ENCODE assay signal across 25 cellular contexts in the genomic region with DNA sequence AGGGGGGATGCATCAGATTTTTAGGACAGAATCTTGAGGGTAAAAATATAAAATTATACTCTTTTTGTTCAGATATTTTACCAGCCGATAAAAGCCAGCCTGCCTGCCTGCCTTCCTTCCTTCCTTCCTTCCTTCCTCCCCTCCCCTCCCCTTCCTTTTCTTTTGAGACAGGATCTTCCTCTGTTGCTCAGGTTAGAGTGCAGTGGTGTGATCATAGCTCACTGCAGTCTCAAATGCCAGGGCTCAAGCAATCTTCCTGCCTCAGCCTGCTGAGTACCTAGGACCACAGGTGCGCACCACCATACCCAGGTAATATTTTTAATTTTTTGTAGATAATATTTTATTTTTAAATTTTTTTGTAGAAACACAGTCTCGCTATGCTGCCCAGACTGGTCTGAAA.
"Had no signal": no experiment of that assay in that cellular context is flagged by ENCODE, and none has a peak within 500 bp of the region (broad histone marks: within the 10 kb centered on the region; RNA-seq: fewer than 3 reads in every experiment).

No MANE protein-coding gene starts in this region.

- H3K27me3 ChIP-seq: stomach, suprapubic skin, testis, thyroid gland, tibial artery, tibial nerve, transverse colon, upper lobe of left lung, upper lobe of right lung, vagina had no signal

- H3K9me3 ChIP-seq: stomach, suprapubic skin, testis, thoracic aorta, thyroid gland, tibial artery, tibial nerve, transverse colon, upper lobe of left lung, upper lobe of right lung, vagina had no signal

- H3K36me3 ChIP-seq: stomach, suprapubic skin, thoracic aorta, thyroid gland, tibial artery, transverse colon, upper lobe of left lung, upper lobe of right lung, vagina had no signal

- DNase-seq: stimulated activated CD4-positive, alpha-beta T cell treated with anti-CD3 and anti-CD28 coated beads, Interleukin-2, amount 100 ng/mL, for 24 hours; stimulated activated CD4-positive, alpha-beta T cell treated with anti-CD3 and anti-CD28 coated beads, Interleukin-2, amount 100 ng/mL, for 48 hours; stimulated activated CD4-positive, alpha-beta T cell treated with anti-CD3 and anti-CD28 coated beads, Interleukin-4, amount 100 ng/mL, for 1 hour; stimulated activated CD4-positive, alpha-beta T cell treated with anti-CD3 and anti-CD28 coated beads, Interleukin-4, amount 100 ng/mL, for 24 hours; stimulated activated CD4-positive, alpha-beta T cell treated with anti-CD3 and anti-CD28 coated beads, Interleukin-4, amount 100 ng/mL, for 4 hours; stimulated activated CD8-positive, alpha-beta memory T cell treated with anti-CD3 and anti-CD28 coated beads, Interleukin-4, amount 100 ng/mL, for 48 hours; stimulated activated naive B cell treated with anti-CD40 and anti-IgM and Interleukin-4, amounts not matched to agents 10 μg/mL and 1 μg/mL and 100 μg/mL, for 72 hours; stimulated activated naive CD4-positive, alpha-beta T cell treated with Interleukin-2 at 50 U/mL for 16 hours; stimulated activated naive CD8-positive, alpha-beta T cell treated with anti-CD3 and anti-CD28 coated beads, Interleukin-15, amount 100 ng/mL, for 72 hours; stimulated activated naive CD8-positive, alpha-beta T cell treated with anti-CD3 and anti-CD28 coated beads, Interleukin-15, Interleukin-2, amounts not matched to agents 100 U/mL and 50 U/mL, for 24 hours; stomach; substantia nigra; testis; thyroid gland; tibial artery; transverse colon; trophoblast cell; upper lobe of left lung; upper lobe of right lung had no signal

- H3K4me3 ChIP-seq: stomach, suprapubic skin, testis, thoracic aorta, thyroid gland, tibial artery, tibial nerve, transverse colon, upper lobe of left lung, upper lobe of right lung, vagina had no signal

- H3K4me1 ChIP-seq: stomach, suprapubic skin, testis, thyroid gland, tibial artery, tibial nerve, transverse colon, upper lobe of left lung, upper lobe of right lung, vagina had no signal

- H3K27ac ChIP-seq: stomach, suprapubic skin, testis, thoracic aorta, thyroid gland, tibial artery, tibial nerve, transverse colon, upper lobe of left lung, upper lobe of right lung, vagina had no signal

- ATAC-seq: stimulated activated effector memory CD8-positive, alpha-beta T cell treated with anti-CD3 and anti-CD28 coated beads, Interleukin-12 subunit alpha, Interleukin-12 subunit beta, amount 100 ng/mL, for 72 hours; stimulated activated memory B cell treated with anti-CD40 and anti-IgM and Interleukin-4, amounts not matched to agents 10 μg/mL and 1 μg/mL and 100 μg/mL, for 72 hours; stimulated activated naive B cell treated with anti-CD40 and anti-IgM and Interleukin-4, amounts not matched to agents 10 μg/mL and 1 μg/mL and 100 μg/mL, for 72 hours; stimulated activated naive CD8-positive, alpha-beta T cell treated with anti-CD3 and anti-CD28 coated beads, Interleukin-15, amount 100 ng/mL, for 72 hours; stimulated activated naive CD8-positive, alpha-beta T cell treated with anti-CD3 and anti-CD28 coated beads, Interleukin-15, Interleukin-2, amounts not matched to agents 100 U/mL and 50 U/mL, for 24 hours; upper lobe of right lung had no signal
